ENCODE assay signal across 14 cellular contexts in genomic region chr7:22482476-22482875, GRCh38.
"Had no signal": no experiment of that assay in that cellular context is flagged by ENCODE, and none has a peak within 500 bp of the region (broad histone marks: within the 10 kb centered on the region; RNA-seq: fewer than 3 reads in every experiment).

No MANE protein-coding gene starts in this region.

- H3K36me3 Mint-ChIP-seq: activated naive CD4-positive, alpha-beta T cell treated with anti-CD3 and anti-CD28 coated beads, Interleukin-2, amount 50 U/mL, for 24 hours had no signal

- H3K9me3 ChIP-seq: psoas muscle, upper lobe of left lung had no signal

- H3K27ac Mint-ChIP-seq: activated naive CD4-positive, alpha-beta T cell treated with anti-CD3 and anti-CD28 coated beads, Interleukin-2, amount 50 U/mL, for 24 hours; nephron progenitor cell; stimulated activated naive B cell treated with anti-CD40 and anti-IgM and Interleukin-4, amounts not matched to agents 10 μg/mL and 1 μg/mL and 100 μg/mL, for 72 hours; T-helper 17 cell had no signal

- H3K27me3 ChIP-seq: upper lobe of left lung had no signal

- H3K27me3 Mint-ChIP-seq: activated naive CD4-positive, alpha-beta T cell treated with anti-CD3 and anti-CD28 coated beads, Interleukin-2, amount 50 U/mL, for 24 hours; stimulated activated naive B cell treated with anti-CD40 and anti-IgM and Interleukin-4, amounts not matched to agents 10 μg/mL and 1 μg/mL and 100 μg/mL, for 72 hours had no signal

- DNase-seq: activated T-cell treated with anti-CD3 and anti-CD28 coated beads, Interleukin-2, amount 50 U/mL, for 1 hour; central memory CD4-positive, alpha-beta T cell; effector memory CD4-positive, alpha-beta T cell; left colon; nephron progenitor cell; psoas muscle; stimulated activated CD4-positive, alpha-beta T cell treated with anti-CD3 and anti-CD28 coated beads, Interleukin-2, amount 100 ng/mL, for 24 hours; stimulated activated naive B cell treated with anti-CD40 and anti-IgM and Interleukin-4, amounts not matched to agents 10 μg/mL and 1 μg/mL and 100 μg/mL, for 72 hours; T-helper 17 cell; upper lobe of left lung had no signal

- H3K27ac ChIP-seq: coronary artery, epithelial cell of prostate, psoas muscle had no signal

- H3K9me3 Mint-ChIP-seq: activated naive CD4-positive, alpha-beta T cell treated with anti-CD3 and anti-CD28 coated beads, Interleukin-2, amount 50 U/mL, for 24 hours; stimulated activated naive B cell treated with anti-CD40 and anti-IgM and Interleukin-4, amounts not matched to agents 10 μg/mL and 1 μg/mL and 100 μg/mL, for 72 hours had no signal

- H3K4me3 Mint-ChIP-seq: activated naive CD4-positive, alpha-beta T cell treated with anti-CD3 and anti-CD28 coated beads, Interleukin-2, amount 50 U/mL, for 24 hours; nephron progenitor cell; stimulated activated naive B cell treated with anti-CD40 and anti-IgM and Interleukin-4, amounts not matched to agents 10 μg/mL and 1 μg/mL and 100 μg/mL, for 72 hours; T-helper 17 cell had no signal

- ATAC-seq: left colon, psoas muscle, sciatic nerve had no signal

- H3K4me1 Mint-ChIP-seq: activated naive CD4-positive, alpha-beta T cell treated with anti-CD3 and anti-CD28 coated beads, Interleukin-2, amount 50 U/mL, for 24 hours; T-helper 17 cell had no signal
